15 cellular contexts compared by ENCODE assay signal in genomic region chr14:28577187-28577586, GRCh38.
"Had no signal": no experiment of that assay in that cellular context is flagged by ENCODE, and none has a peak within 500 bp of the region (broad histone marks: within the 10 kb centered on the region; RNA-seq: fewer than 3 reads in every experiment).

No MANE protein-coding gene starts in this region.

- H3K36me3 ChIP-seq: cardiac muscle cell, colonic mucosa, thoracic aorta had no signal

- H3K4me1 ChIP-seq: colonic mucosa had no signal

- H3K27me3 ChIP-seq: cardiac muscle cell, colonic mucosa had no signal

- H3K27ac ChIP-seq: cardiac muscle cell, colonic mucosa, thoracic aorta had no signal

- DNase-seq: activated CD4-positive, alpha-beta T cell treated with anti-CD3 and anti-CD28 coated beads for 1 hour; activated CD4-positive, alpha-beta T cell treated with anti-CD3 and anti-CD28 coated beads, Interleukin-2, amount 50 U/mL, for 48 hours; activated CD8-positive, alpha-beta memory T cell treated with anti-CD3 and anti-CD28 coated beads, Interleukin-2, amount 10 ng/mL, durations not matched to agents 7 days and 5 days; activated effector memory CD4-positive, alpha-beta T cell treated with anti-CD3 and anti-CD28 coated beads, Interleukin-2, amount 50 U/mL, for 16 hours; activated naive CD8-positive, alpha-beta T cell treated with anti-CD3 and anti-CD28 coated beads for 36 hours; activated T-cell treated with anti-CD3 and anti-CD28 coated beads, Interleukin-2, amount 50 U/mL, for 4 hours; anterior cingulate cortex; colonic mucosa; effector CD4-positive, alpha-beta T cell; left cardiac atrium; stimulated activated CD4-positive, alpha-beta T cell treated with anti-CD3 and anti-CD28 coated beads, Interleukin-2, amount 100 ng/mL, for 48 hours; stimulated activated CD8-positive, alpha-beta memory T cell treated with anti-CD3 and anti-CD28 coated beads, Interleukin-4, amount 100 ng/mL, for 48 hours had no signal

- ATAC-seq: activated CD8-positive, alpha-beta memory T cell treated with anti-CD3 and anti-CD28 coated beads, Interleukin-2, amount 10 ng/mL, durations not matched to agents 7 days and 5 days; activated T-cell treated with anti-CD3 and anti-CD28 coated beads, Interleukin-2, amount 50 U/mL, for 4 hours; left cardiac atrium; sciatic nerve had no signal

- H3K9me3 ChIP-seq: colonic mucosa had no signal

- H3K4me3 ChIP-seq: cardiac muscle cell, colonic mucosa, thoracic aorta had no signal
